Comparison of ENCODE assay signal across 17 cellular contexts in genomic region chr3:78506581-78507195, GRCh38.
DNase-seq lines count a peak whose midpoint lies in the region; ATAC-seq and TF ChIP-seq lines count a peak whose summit lies in the region.
"Had no signal": no experiment of that assay in that cellular context is flagged by ENCODE, and none has a peak within 500 bp of the region (broad histone marks: within the 10 kb centered on the region; RNA-seq: fewer than 3 reads in every experiment).

No MANE protein-coding gene starts in this region.

- H3K36me3 ChIP-seq in neuron (ENCODE audit: insufficient read depth, low read length) (no peaks in the 10 kb centered on the region), mucosa of descending colon (ENCODE audit: low read depth) (no peaks in the 10 kb centered on the region)
- H3K36me3 ChIP-seq: HAP-1, MG63, vagina had no signal

- H3K4me3 ChIP-seq in neuron (ENCODE audit: low read length) (no peak overlapping the region), mucosa of descending colon (no peak overlapping the region)
- H3K4me3 ChIP-seq: HAP-1, MG63, vagina had no signal

- ATAC-seq in HG02571 (IDR thresholded peaks at IDR 0.05; ENCODE audit: unreplicated experiment), result no peak
- ATAC-seq in stimulated activated naive B cell treated with anti-CD40 and anti-IgM and Interleukin-4, amounts not matched to agents 10 μg/mL and 1 μg/mL and 100 μg/mL, for 72 hours (replicated peaks), result no peak
- no peak for ATAC-seq in GM18873 (IDR thresholded peaks at IDR 0.05; ENCODE audit: low FRiP score, unreplicated experiment)
- no peak for ATAC-seq in mucosa of descending colon
- ATAC-seq: activated naive CD4-positive, alpha-beta T cell treated with anti-CD3 and anti-CD28 coated beads, Interleukin-2, amount 50 U/mL, for 72 hours; T-helper 17 cell had no signal

- H3K27me3 ChIP-seq in neuron (ENCODE audit: insufficient read depth, low read length), result no peaks in the 10 kb centered on the region
- H3K27me3 ChIP-seq: MG63, vagina had no signal

- no peak overlapping the region for H3K4me3 Mint-ChIP-seq in stimulated activated naive B cell treated with anti-CD40 and anti-IgM and Interleukin-4, amounts not matched to agents 10 μg/mL and 1 μg/mL and 100 μg/mL, for 72 hours
- H3K4me3 Mint-ChIP-seq: activated CD4-positive, alpha-beta memory T cell treated with anti-CD3 and anti-CD28 coated beads, Interleukin-2, amount 10 ng/mL, durations not matched to agents 7 days and 5 days; CD4-positive, alpha-beta memory T cell; T-helper 17 cell had no signal

- H3K36me3 Mint-ChIP-seq in stimulated activated naive B cell treated with anti-CD40 and anti-IgM and Interleukin-4, amounts not matched to agents 10 μg/mL and 1 μg/mL and 100 μg/mL, for 72 hours, result no peaks in the 10 kb centered on the region
- H3K36me3 Mint-ChIP-seq: CD4-positive, alpha-beta memory T cell had no signal

- no peaks in the 10 kb centered on the region for H3K27me3 Mint-ChIP-seq in stimulated activated naive B cell treated with anti-CD40 and anti-IgM and Interleukin-4, amounts not matched to agents 10 μg/mL and 1 μg/mL and 100 μg/mL, for 72 hours
- H3K27me3 Mint-ChIP-seq: activated CD4-positive, alpha-beta memory T cell treated with anti-CD3 and anti-CD28 coated beads, Interleukin-2, amount 10 ng/mL, durations not matched to agents 7 days and 5 days; CD4-positive, alpha-beta memory T cell; T-helper 17 cell had no signal

- H3K4me1 ChIP-seq in neuron (ENCODE audit: insufficient read depth, low read length), result no peaks in the 10 kb centered on the region
- no peaks in the 10 kb centered on the region for H3K4me1 ChIP-seq in mucosa of descending colon (ENCODE audit: low read depth)
- H3K4me1 ChIP-seq: vagina had no signal

- no peak for TF ChIP-seq CTCF in mucosa of descending colon (IDR thresholded peaks at IDR 0.05)

- peak overlapping the region; percentile 57 for H2AFZ ChIP-seq in neuron (ENCODE audit: low read depth, low read length)

- peak; percentile 48 for DNase-seq in H4 (ENCODE audit: low spot score)
- peak; percentile 1 for DNase-seq in OCI-M1 (lab: John Stamatoyannopoulos, UW)
- DNase-seq in epithelial cell of prostate (ENCODE audit: low read depth, low spot score), result peak; percentile 20
- DNase-seq in stimulated activated naive B cell treated with anti-CD40 and anti-IgM and Interleukin-4, amounts not matched to agents 10 μg/mL and 1 μg/mL and 100 μg/mL, for 72 hours, result no peak
- DNase-seq in mucosa of descending colon, result no peak
- DNase-seq: activated CD4-positive, alpha-beta memory T cell treated with anti-CD3 and anti-CD28 coated beads, Interleukin-2, amount 10 ng/mL, durations not matched to agents 7 days and 5 days; CD4-positive, alpha-beta memory T cell; hypothalamus; MG63; NCI-H748 treated with DMSO at 0.1 percent for 48 hours; T-helper 17 cell had no signal

- H3K9me3 ChIP-seq in neuron (ENCODE audit: low read length), result no peaks in the 10 kb centered on the region
- H3K9me3 ChIP-seq in mucosa of descending colon, result peaks cover 3% of the 10 kb centered on the region
- H3K9me3 ChIP-seq: HAP-1, MG63, vagina had no signal

- intact Hi-C loops in mucosa of descending colon (cut with DNase I, micrococcal nuclease), result no loop called here

- H3K9me3 Mint-ChIP-seq in stimulated activated naive B cell treated with anti-CD40 and anti-IgM and Interleukin-4, amounts not matched to agents 10 μg/mL and 1 μg/mL and 100 μg/mL, for 72 hours, result peaks cover 6 to 8% of the 10 kb centered on the region in 2 donors

- H3K27ac Mint-ChIP-seq in stimulated activated naive B cell treated with anti-CD40 and anti-IgM and Interleukin-4, amounts not matched to agents 10 μg/mL and 1 μg/mL and 100 μg/mL, for 72 hours, result no peak overlapping the region
- H3K27ac Mint-ChIP-seq: activated CD4-positive, alpha-beta memory T cell treated with anti-CD3 and anti-CD28 coated beads, Interleukin-2, amount 10 ng/mL, durations not matched to agents 7 days and 5 days; activated naive CD4-positive, alpha-beta T cell treated with anti-CD3 and anti-CD28 coated beads, Interleukin-2, amount 50 U/mL, for 72 hours; CD4-positive, alpha-beta memory T cell; T-helper 17 cell had no signal

- H3K4me1 Mint-ChIP-seq in stimulated activated naive B cell treated with anti-CD40 and anti-IgM and Interleukin-4, amounts not matched to agents 10 μg/mL and 1 μg/mL and 100 μg/mL, for 72 hours, result no peaks in the 10 kb centered on the region
- H3K4me1 Mint-ChIP-seq: activated CD4-positive, alpha-beta memory T cell treated with anti-CD3 and anti-CD28 coated beads, Interleukin-2, amount 10 ng/mL, durations not matched to agents 7 days and 5 days; CD4-positive, alpha-beta memory T cell; T-helper 17 cell had no signal

- H3K27ac ChIP-seq in epithelial cell of prostate, result peak overlapping the region; percentile 63
- H3K27ac ChIP-seq: vagina had no signal

Comparison
In these comparisons a context has a peak if more than half of its experiments do, and no peak if none do; other contexts are left out.
1. DNase-seq: peak in H4 (single experiment), OCI-M1 (single experiment) and epithelial cell of prostate (single experiment); none in stimulated activated naive B cell treated with anti-CD40 and anti-IgM and Interleukin-4, amounts not matched to agents 10 μg/mL and 1 μg/mL and 100 μg/mL, for 72 hours (single experiment) and mucosa of descending colon (0 of 3).